Comparison of ENCODE assay signal across 21 cellular contexts in genomic region chr13:42327725-42328124, GRCh38.
"Had no signal": no experiment of that assay in that cellular context is flagged by ENCODE, and none has a peak within 500 bp of the region (broad histone marks: within the 10 kb centered on the region; RNA-seq: fewer than 3 reads in every experiment).

No MANE protein-coding gene starts in this region.

- H3K4me3 ChIP-seq: body of pancreas, left lung, spleen, tibial artery had no signal

- H3K27me3 ChIP-seq: body of pancreas, left lung, spleen, tibial artery had no signal

- ATAC-seq: activated T-helper 17 cell treated with anti-CD3 and anti-CD28 coated beads, Interleukin-2, amount 50 U/mL, for 72 hours; body of pancreas; effector memory CD8-positive, alpha-beta T cell; left lung; stimulated activated memory B cell treated with anti-CD40 and anti-IgM and Interleukin-4, amounts not matched to agents 10 μg/mL and 1 μg/mL and 100 μg/mL, for 72 hours had no signal

- H3K9me3 Mint-ChIP-seq: activated T-helper 17 cell treated with anti-CD3 and anti-CD28 coated beads, Interleukin-2, amount 50 U/mL, for 72 hours; effector memory CD8-positive, alpha-beta T cell; stimulated activated memory B cell treated with anti-CD40 and anti-IgM and Interleukin-4, amounts not matched to agents 10 μg/mL and 1 μg/mL and 100 μg/mL, for 72 hours; T-helper 1 cell treated with Interleukin-12 subunit alpha and Interleukin-12 subunit beta and Interleukin-4 antibody, amounts not matched to agents 30 μg/mL and 1 μg/mL, for 36 hours had no signal

- H3K36me3 ChIP-seq: left lung had no signal

- H3K27ac Mint-ChIP-seq: activated naive CD8-positive, alpha-beta T cell treated with anti-CD3 and anti-CD28 coated beads, Interleukin-2, amount 10 ng/mL, durations not matched to agents 7 days and 5 days; effector memory CD8-positive, alpha-beta T cell; stimulated activated memory B cell treated with anti-CD40 and anti-IgM and Interleukin-4, amounts not matched to agents 10 μg/mL and 1 μg/mL and 100 μg/mL, for 72 hours; T-helper 1 cell treated with Interleukin-12 subunit alpha and Interleukin-12 subunit beta and Interleukin-4 antibody, amounts not matched to agents 30 μg/mL and 1 μg/mL, for 36 hours had no signal

- DNase-seq: activated CD4-positive, alpha-beta T cell treated with anti-CD3 and anti-CD28 coated beads for 1 hour; activated naive CD4-positive, alpha-beta T cell; activated naive CD8-positive, alpha-beta T cell treated with anti-CD3 and anti-CD28 coated beads, Interleukin-2, amount 10 ng/mL, durations not matched to agents 7 days and 5 days; activated T-cell treated with anti-CD3 and anti-CD28 coated beads for 4 hours; body of pancreas; dermis blood vessel endothelial cell; effector memory CD8-positive, alpha-beta T cell; foreskin fibroblast; glutamatergic neuron; kidney; left lung; mammary epithelial cell; occipital lobe; posterior cingulate gyrus; spleen; stimulated activated CD4-positive, alpha-beta T cell treated with anti-CD3 and anti-CD28 coated beads, Interleukin-4, amount 100 ng/mL, for 4 hours; tibial artery had no signal

- H3K4me3 Mint-ChIP-seq: activated naive CD8-positive, alpha-beta T cell treated with anti-CD3 and anti-CD28 coated beads, Interleukin-2, amount 10 ng/mL, durations not matched to agents 7 days and 5 days; activated T-helper 17 cell treated with anti-CD3 and anti-CD28 coated beads, Interleukin-2, amount 50 U/mL, for 72 hours; effector memory CD8-positive, alpha-beta T cell; stimulated activated memory B cell treated with anti-CD40 and anti-IgM and Interleukin-4, amounts not matched to agents 10 μg/mL and 1 μg/mL and 100 μg/mL, for 72 hours; T-helper 1 cell treated with Interleukin-12 subunit alpha and Interleukin-12 subunit beta and Interleukin-4 antibody, amounts not matched to agents 30 μg/mL and 1 μg/mL, for 36 hours had no signal

- H3K27me3 Mint-ChIP-seq: activated naive CD8-positive, alpha-beta T cell treated with anti-CD3 and anti-CD28 coated beads, Interleukin-2, amount 10 ng/mL, durations not matched to agents 7 days and 5 days; activated T-helper 17 cell treated with anti-CD3 and anti-CD28 coated beads, Interleukin-2, amount 50 U/mL, for 72 hours; effector memory CD8-positive, alpha-beta T cell; stimulated activated memory B cell treated with anti-CD40 and anti-IgM and Interleukin-4, amounts not matched to agents 10 μg/mL and 1 μg/mL and 100 μg/mL, for 72 hours had no signal

- H3K9me3 ChIP-seq: body of pancreas, left lung, spleen, tibial artery had no signal

- H3K27ac ChIP-seq: body of pancreas, left lung, spleen, tibial artery, VCaP had no signal

- H3K4me1 ChIP-seq: left lung, tibial artery had no signal
